ENCODE assay signal across 9 cellular contexts in genomic region chr1:156123356-156124196, GRCh38. TPM values are rescaled to one million over a fixed set of nuclear protein-coding genes. Genes with fewer than 3 reads are reported as not detected.
DNase-seq lines count a peak whose midpoint lies in the region; ATAC-seq lines count a peak whose summit lies in the region.
"Had no signal": no experiment of that assay in that cellular context is flagged by ENCODE, and none has a peak within 500 bp of the region (broad histone marks: within the 10 kb centered on the region; RNA-seq: fewer than 3 reads in every experiment).

No MANE protein-coding gene starts in this region.

- H2BK5ac ChIP-seq in trophoblast cell (ENCODE audit: low read depth, low read length, poor library complexity): peak overlapping the region; percentile 99

- H3K4ac ChIP-seq in trophoblast cell (ENCODE audit: low read depth, low read length): peak overlapping the region; percentile 64

- H3K79me1 ChIP-seq in trophoblast cell (ENCODE audit: low read length): peaks cover 63% of the 10 kb centered on the region

- peak overlapping the region; percentile 85 for H4K91ac ChIP-seq in trophoblast cell (ENCODE audit: low read depth, low read length)

- DNase-seq in EH (ENCODE audit: low read depth) (peak; percentile 98), NCI-H1092 treated with DMSO at 0.1 percent for 48 hours (lab: John Stamatoyannopoulos, UW) (peak; percentile 97), SK-N-DZ (ENCODE audit: low spot score) (peak; percentile 68), Right ventricle myocardium superior (peak; percentile 99), trophoblast cell (peak; percentile 82 to 84)
- DNase-seq in activated naive CD8-positive, alpha-beta T cell treated with anti-CD3 and anti-CD28 coated beads, Interleukin-2, amount 50 U/mL, for 16 hours (ENCODE audit: low read depth, low spot score): peak; percentile 41
- DNase-seq in NK-92 treated with Interleukin-12 subunit alpha and Interleukin-12 subunit beta, amount 100 ng/mL, for 24 hours (lab: John Stamatoyannopoulos, UW): no peak
- DNase-seq: activated naive CD8-positive, alpha-beta T cell treated with anti-CD3 and anti-CD28 coated beads, Interleukin-2, amount 10 ng/mL, durations not matched to agents 7 days and 5 days had no signal

- peak overlapping the region; percentile 99 for H3K18ac ChIP-seq in trophoblast cell (ENCODE audit: low read length)

- no CpG with 5 or more reads among the region's 14 CpGs for WGBS in trophoblast cell (ENCODE audit: extremely low coverage, insufficient coverage, insufficient read length)

- peaks cover 77 to 82% of the 10 kb centered on the region in 2 experiments for H3K4me1 ChIP-seq in trophoblast cell (ENCODE audit: control insufficient read depth in 1 of 2, insufficient read depth in 2 of 2, low read length in 2 of 2)

- H2AK5ac ChIP-seq in trophoblast cell (ENCODE audit: low read length): peak overlapping the region; percentile 54

- peak overlapping the region; percentile 11 for H4K12ac ChIP-seq in trophoblast cell (ENCODE audit: low read depth, low read length)

- intact Hi-C loops in Right ventricle myocardium superior (cut with DNase I): no loop called here

- peak overlapping the region; percentile 1 for H2BK12ac ChIP-seq in trophoblast cell (ENCODE audit: low read length)

- no peaks in the 10 kb centered on the region for H3K27me3 ChIP-seq in trophoblast cell (ENCODE audit: insufficient read depth, low read length)

- no peak overlapping the region for H3K23ac ChIP-seq in trophoblast cell (ENCODE audit: low read length)

- H4K8ac ChIP-seq in trophoblast cell (ENCODE audit: low read depth, low read length): peak overlapping the region; percentile 50

- no peak overlapping the region for H3K9ac ChIP-seq in trophoblast cell (ENCODE audit: low read length)

- no peak overlapping the region for H3K4me3 ChIP-seq in trophoblast cell (ENCODE audit: low read depth, low read length)

- peaks cover 44% of the 10 kb centered on the region for H3K79me2 ChIP-seq in trophoblast cell (ENCODE audit: control insufficient read depth, insufficient read depth, low read length, poor library complexity)

- peak overlapping the region; percentile 98 for H2BK120ac ChIP-seq in trophoblast cell (ENCODE audit: insufficient read depth, low read length, poor library complexity)

- H3K36me3 ChIP-seq in trophoblast cell (ENCODE audit: control insufficient read depth in 1 of 2, insufficient read depth in 2 of 2, low read length in 2 of 2): peaks cover 11 to 21% of the 10 kb centered on the region in 2 experiments

- peak overlapping the region; percentile 99 for H3K27ac ChIP-seq in trophoblast cell (ENCODE audit: low read depth, low read length)

- ATAC-seq in Right ventricle myocardium superior (ENCODE audit: poor library complexity) (peak; percentile 81), HG03095 (IDR thresholded peaks at IDR 0.05; ENCODE audit: unreplicated experiment) (no peak)

- no peak overlapping the region for H2AFZ ChIP-seq in trophoblast cell (ENCODE audit: insufficient read depth, low read length, poor library complexity)

- H3K4me2 ChIP-seq in trophoblast cell (ENCODE audit: low read length): peak overlapping the region; percentile 48

- no peaks in the 10 kb centered on the region for H3K9me3 ChIP-seq in trophoblast cell (ENCODE audit: insufficient read depth, low read depth, low read length)

- peak overlapping the region; percentile 97 for H3K14ac ChIP-seq in trophoblast cell (ENCODE audit: low read length)

RNA-seq across cellular contexts. Expression of gene LMNA, which starts 9.1 kb away (rescaled TPM):
- 18.7 and 26.6 TPM in 2 replicates for polyA plus RNA-seq in SK-N-DZ (2014; cell fraction: cytosol; rRNA removed)
- 41.9 and 45.0 TPM in 2 replicates for polyA plus RNA-seq in SK-N-DZ (2014; cell fraction: nucleus; rRNA removed)
- total RNA-seq in Right ventricle myocardium superior: 270 TPM
- polyA plus RNA-seq in trophoblast cell (2013): 414 and 457 TPM in 2 replicates

RNA-seq across cellular contexts. Expression of gene SEMA4A, which starts 29.8 kb away (rescaled TPM):
- polyA plus RNA-seq in SK-N-DZ (2014; cell fraction: cytosol; rRNA removed): 1.8 and 2.0 TPM in 2 replicates
- polyA plus RNA-seq in SK-N-DZ (2014; cell fraction: nucleus; rRNA removed): 4.1 and 5.1 TPM in 2 replicates
- total RNA-seq in Right ventricle myocardium superior: 1.4 TPM
- polyA plus RNA-seq in trophoblast cell (2013): 0.47 and 0.83 TPM in 2 replicates

RNA-seq across cellular contexts. Expression of gene MEX3A, which starts 41.3 kb away (rescaled TPM):
- polyA plus RNA-seq in SK-N-DZ (2014; cell fraction: cytosol; rRNA removed): 52.8 and 57.8 TPM in 2 replicates
- 24.5 and 43.5 TPM in 2 replicates for polyA plus RNA-seq in SK-N-DZ (2014; cell fraction: nucleus; rRNA removed)
- total RNA-seq in Right ventricle myocardium superior: 0.16 TPM
- polyA plus RNA-seq in trophoblast cell (2013): 38.9 and 40.4 TPM in 2 replicates
